ENCODE assay signal across 13 cellular contexts in genomic region chr7:31814187-31814586, GRCh38.
DNase-seq lines count a peak whose midpoint lies in the region; ATAC-seq, FAIRE-seq and TF ChIP-seq lines count a peak whose summit lies in the region.
"Had no signal": no experiment of that assay in that cellular context is flagged by ENCODE, and none has a peak within 500 bp of the region (broad histone marks: within the 10 kb centered on the region; RNA-seq: fewer than 3 reads in every experiment).

No MANE protein-coding gene starts in this region.

- no peaks in the 10 kb centered on the region for H3F3A ChIP-seq in SK-N-SH (replicated peaks; ENCODE audit: insufficient read depth)

- H3K4me2 ChIP-seq in HepG2 (ENCODE audit: low read depth, low read length) = no peak overlapping the region
- no peak overlapping the region for H3K4me2 ChIP-seq in SK-N-SH

- H3K4me3 ChIP-seq in HepG2 (replicated peaks in 1 of 3; ENCODE audit: insufficient read depth in 1 of 3, low read depth in 2 of 3, low read length in 3 of 3) = no peak overlapping the region
- no peak overlapping the region for H3K4me3 ChIP-seq in right lobe of liver
- H3K4me3 ChIP-seq in SK-N-SH (ENCODE audit: low read depth in 2 of 2, low read length in 1 of 2) = no peak overlapping the region
- no peak overlapping the region for H3K4me3 ChIP-seq in foreskin fibroblast (ENCODE audit: low read depth in 1 of 2, low read length in 2 of 2)
- H3K4me3 ChIP-seq in CD8-positive, alpha-beta memory T cell (ENCODE audit: low read length) = no peak overlapping the region
- H3K4me3 ChIP-seq: BLaER1 treated with 17β-estradiol and CSF1 and Interleukin-3, amounts not matched to agents 10 nM and 100 nM; Peyer's patch had no signal

- TF ChIP-seq RAD21 in HepG2 (CRISPR knock-in tag; IDR thresholded peaks at IDR 0.05) = no peak
- TF ChIP-seq RAD21 in SK-N-SH (IDR thresholded peaks at IDR 0.05; ENCODE audit: low read length) = peak; percentile 55

- FAIRE-seq in HepG2 (lab: Jason Lieb, UNC) = no peak
- FAIRE-seq: keratinocyte had no signal

- H3K27ac Mint-ChIP-seq in CD8-positive, alpha-beta memory T cell = no peak overlapping the region

- H3K9me3 ChIP-seq in HepG2 (ENCODE audit: low read length) = no peaks in the 10 kb centered on the region
- no peaks in the 10 kb centered on the region for H3K9me3 ChIP-seq in right lobe of liver
- H3K9me3 ChIP-seq in SK-N-SH = no peaks in the 10 kb centered on the region
- H3K9me3 ChIP-seq in CD8-positive, alpha-beta memory T cell (ENCODE audit: low read length) = no peaks in the 10 kb centered on the region
- H3K9me3 ChIP-seq: Peyer's patch had no signal

- no peaks in the 10 kb centered on the region for H3K36me3 ChIP-seq in HepG2 (replicated peaks in 1 of 2; ENCODE audit: control insufficient read depth in 1 of 2, insufficient read depth in 2 of 2, low read length in 2 of 2)
- no peaks in the 10 kb centered on the region for H3K36me3 ChIP-seq in right lobe of liver
- H3K36me3 ChIP-seq in SK-N-SH (replicated peaks in 1 of 2; ENCODE audit: control insufficient read depth in 1 of 2, insufficient read depth in 2 of 2, low read length in 1 of 2) = no peaks in the 10 kb centered on the region
- no peaks in the 10 kb centered on the region for H3K36me3 ChIP-seq in CD8-positive, alpha-beta memory T cell (ENCODE audit: insufficient read depth, low read length)
- H3K36me3 ChIP-seq: BLaER1 treated with 17β-estradiol and CSF1 and Interleukin-3, amounts not matched to agents 10 nM and 100 nM; Peyer's patch had no signal

- TF ChIP-seq CTCF in HepG2 (CRISPR knock-in tag; IDR thresholded peaks at IDR 0.05) = peak; percentile 41
- TF ChIP-seq CTCF in right lobe of liver (IDR thresholded peaks at IDR 0.05) = peak in 1 of 4 donors; percentile 13
- TF ChIP-seq CTCF in SK-N-SH (IDR thresholded peaks at IDR 0.05) = peak; percentile 79
- peak; percentile 4 for TF ChIP-seq CTCF in foreskin fibroblast (IDR thresholded peaks at IDR 0.05; ENCODE audit: low read depth, low read length)

- WGBS in HepG2 (ENCODE audit: low lambda C conversion rate) = 3% methylated on average over 3 of the region's 3 CpGs
- WGBS in right lobe of liver (ENCODE audit: insufficient coverage, low coverage, low lambda C conversion rate, missing lambda C conversion rate) = 44% methylated on average over 3 of the region's 3 CpGs
- 9% methylated on average over 3 of the region's 3 CpGs for WGBS in SK-N-SH (ENCODE audit: low lambda C conversion rate)

- H3K27me3 ChIP-seq in HepG2 (ENCODE audit: control insufficient read depth in 1 of 2, insufficient read depth in 2 of 2, low read length in 2 of 2) (no peaks in the 10 kb centered on the region), right lobe of liver (no peaks in the 10 kb centered on the region), SK-N-SH (ENCODE audit: insufficient read depth) (peaks cover under 1% of the 10 kb centered on the region; the same call in 1 of the 2 replicates)
- no peaks in the 10 kb centered on the region for H3K27me3 ChIP-seq in CD8-positive, alpha-beta memory T cell (ENCODE audit: insufficient read depth, low read length, poor library complexity, severe bottlenecking)
- H3K27me3 ChIP-seq: BLaER1 treated with 17β-estradiol and CSF1 and Interleukin-3, amounts not matched to agents 10 nM and 100 nM; Peyer's patch had no signal

- H4K20me1 ChIP-seq in HepG2 (ENCODE audit: insufficient read depth, low read length) = no peaks in the 10 kb centered on the region; the same call in 1 of the 2 replicates
- H4K20me1 ChIP-seq in SK-N-SH (ENCODE audit: insufficient read depth) = no peaks in the 10 kb centered on the region
- H4K20me1 ChIP-seq: BLaER1 treated with 17β-estradiol and CSF1 and Interleukin-3, amounts not matched to agents 10 nM and 100 nM had no signal

- TF ChIP-seq POLR2A in HepG2 (IDR thresholded peaks at IDR 0.05; ENCODE audit: insufficient read depth in 1 of 2, low read depth in 2 of 2, low read length in 2 of 2) (no peak), right lobe of liver (IDR thresholded peaks at IDR 0.05) (no peak)

- POLR2A ChIA-PET in HepG2 (lab: Yijun Ruan, JAX) = no interaction called here
- POLR2A ChIA-PET in SK-N-SH (lab: Yijun Ruan, JAX) = no interaction called here
- POLR2A ChIA-PET in CD8-positive, alpha-beta memory T cell (lab: Charles Lee) = no interaction called here

- H3K27ac ChIP-seq in HepG2 (ENCODE audit: extremely low read length, insufficient read depth, low read length) (no peak overlapping the region), right lobe of liver (no peak overlapping the region), SK-N-SH (ENCODE audit: low read depth in 2 of 2, low read length in 1 of 2) (no peak overlapping the region)
- no peak overlapping the region for H3K27ac ChIP-seq in CD8-positive, alpha-beta memory T cell (ENCODE audit: low read depth, low read length)
- H3K27ac ChIP-seq: Peyer's patch had no signal

- no peaks in the 10 kb centered on the region for H3K4me1 Mint-ChIP-seq in CD8-positive, alpha-beta memory T cell

- peaks cover 2 to 18% (median 2%) of the 10 kb centered on the region in 5 donors for H3K9me3 Mint-ChIP-seq in CD8-positive, alpha-beta memory T cell

- in situ Hi-C loops in HepG2 (cut with HindIII; ENCODE audit: extremely low pct_ligation_motif_present, low pct_unique_long_range_greater_than_20kb) = no loop called here

- H3K4me1 ChIP-seq in HepG2 (ENCODE audit: insufficient read depth, low read length) (no peaks in the 10 kb centered on the region), right lobe of liver (no peaks in the 10 kb centered on the region), SK-N-SH (ENCODE audit: control insufficient read depth in 1 of 2, insufficient read depth in 2 of 2, low read depth in 1 of 2, low read length in 1 of 2) (peaks cover 0 to 4% of the 10 kb centered on the region in 2 experiments; a peak in 2 of 4 replicates)
- H3K4me1 ChIP-seq in CD8-positive, alpha-beta memory T cell (ENCODE audit: insufficient read depth, low read length) = no peaks in the 10 kb centered on the region
- H3K4me1 ChIP-seq: Peyer's patch had no signal

- no peaks in the 10 kb centered on the region for H3K9me2 ChIP-seq in SK-N-SH

- ATAC-seq in HepG2 (peak; percentile 49; the same call in 1 of the 3 replicates), right lobe of liver (no peak)

- H2AFZ ChIP-seq in HepG2 (ENCODE audit: low read length) = no peak overlapping the region
- no peak overlapping the region for H2AFZ ChIP-seq in SK-N-SH (ENCODE audit: low read depth)

- H3K4me3 Mint-ChIP-seq in CD8-positive, alpha-beta memory T cell = no peak overlapping the region

- peak; percentile 13 for DNase-seq in HepG2 (ENCODE audit: low spot score)
- no peak for DNase-seq in right lobe of liver
- no peak for DNase-seq in SK-N-SH
- no peak for DNase-seq in foreskin fibroblast
- no peak for DNase-seq in COLO668 (lab: John Stamatoyannopoulos, UW; ENCODE audit: unreplicated experiment)
- no peak for DNase-seq in CD8-positive, alpha-beta memory T cell
- DNase-seq in NCI-H510A (lab: John Stamatoyannopoulos, UW) = no peak
- DNase-seq in NCI-H2081 (lab: John Stamatoyannopoulos, UW) = no peak
- DNase-seq: activated effector memory CD4-positive, alpha-beta T cell treated with Interleukin-2 at 50 U/mL for 16 hours; NCI-H1105; Peyer's patch had no signal

- H3K36me3 Mint-ChIP-seq in CD8-positive, alpha-beta memory T cell = no peaks in the 10 kb centered on the region

- BruUV-seq in HepG2 (replicated peaks; lab: Mats Ljungman, UMichigan) = no TSS peak

- intact Hi-C loops in HepG2 (cut with micrococcal nuclease; ENCODE audit: unreplicated experiment) (loop anchor here (1.0 kb wide), 2 partner anchors 248 to 390 kb away; no protein-coding TSS in a partner anchor), right lobe of liver (cut with DNase I) (no loop called here)

- H3K9ac ChIP-seq in HepG2 (ENCODE audit: insufficient read depth, low read depth, low read length) (no peak overlapping the region), SK-N-SH (no peak overlapping the region)

- H3K27me3 Mint-ChIP-seq in CD8-positive, alpha-beta memory T cell = no peaks in the 10 kb centered on the region

- H3K79me2 ChIP-seq in HepG2 (ENCODE audit: insufficient read depth, low read length) (no peaks in the 10 kb centered on the region), SK-N-SH (ENCODE audit: insufficient read depth) (no peaks in the 10 kb centered on the region)

- CTCF ChIA-PET in HepG2 (lab: Yijun Ruan, JAX; ENCODE audit: low intra/inter-chr PET ratio, low total read pairs) (interaction anchor here (1.4 kb wide), 1 partner anchor 248 kb away, joined by 6 read pairs; no protein-coding TSS in a partner anchor), SK-N-SH (lab: Yijun Ruan, JAX) (interaction anchor here (0.9 to 1.5 kb wide), 3 partner anchors 189 to 395 kb away, joined by 3 read pairs; no protein-coding TSS in a partner anchor)
- CTCF ChIA-PET in CD8-positive, alpha-beta memory T cell (lab: Charles Lee) = no interaction called here

- TF ChIP-seq EP300 in HepG2 (IDR thresholded peaks at IDR 0.05; ENCODE audit: low read depth in 2 of 2, low read length in 2 of 2) = no peak
- no peak for TF ChIP-seq EP300 in HepG2 (CRISPR knock-in tag; IDR thresholded peaks at IDR 0.05; ENCODE audit: borderline replicate concordance)
- no peak for TF ChIP-seq EP300 in SK-N-SH (IDR thresholded peaks at IDR 0.05; ENCODE audit: borderline replicate concordance in 1 of 2, low read depth in 1 of 2, low read length in 1 of 2)

TF ChIP-seq in HepG2, 621 proteins besides CTCF, POLR2A, EP300 and RAD21 (continues in another document):
- TF ChIP-seq STAG1 (CRISPR knock-in tag; IDR thresholded peaks at IDR 0.05) (peak; percentile 60), NONO (IDR thresholded peaks at IDR 0.05) (no peak), NONO (CRISPR knock-in tag; conservative IDR thresholded peaks at IDR 0.05) (no peak), SMC3 (IDR thresholded peaks at IDR 0.05; ENCODE audit: low read length) (peak; percentile 27; the same call in 1 of the 2 replicates)

TF ChIP-seq in SK-N-SH, 30 proteins besides CTCF, POLR2A, EP300 and RAD21:
- TF ChIP-seq MXI1 (IDR thresholded peaks at IDR 0.05; ENCODE audit: low read depth, low read length) (no peak), SMC3 (IDR thresholded peaks at IDR 0.05; ENCODE audit: low read depth, low read length) (peak; percentile 43)
TF ChIP-seq in SK-N-SH: peak in this region for 1.

Comparison
In these comparisons a context has a peak if more than half of its experiments do, and no peak if none do; other contexts are left out.
1. Of the 25 proteins assayed by ChIP-seq in both HepG2 and SK-N-SH: peak only in HepG2: none; only in SK-N-SH: RAD21; in both: CTCF and SMC3; in neither: 22.